Comparison of ENCODE assay signal across 1 cellular context in genomic region chr11:15750535-15751297, GRCh38.
A peak's percentile ranks its signal among the peaks of the same experiment; 100 is the strongest.
TF ChIP-seq lines count a peak whose summit lies in the region.

No MANE protein-coding gene starts in this region.

TF ChIP-seq in HEK293, 187 proteins besides CTCF, POLR2A, EP300 and RAD21 (continued from another document):
- TF ChIP-seq EGR2 (tag by site-specific recombination; IDR thresholded peaks at IDR 0.05; ENCODE audit: low read depth) (0 out of 2 replicates have a peak, but pooled peaks have one; percentile 9), ZBTB48 (tag by site-specific recombination; IDR thresholded peaks at IDR 0.05) (peak; percentile 36; the same call in 1 of the 2 replicates), ZBTB21 (tag by site-specific recombination; IDR thresholded peaks at IDR 0.05) (peak; percentile 68), ZBTB8A (tag by site-specific recombination; IDR thresholded peaks at IDR 0.05) (peak; percentile 43), SCRT2 (tag by site-specific recombination; IDR thresholded peaks at IDR 0.05) (peak; percentile 96), ZNF580 (tag by site-specific recombination; IDR thresholded peaks at IDR 0.05) (no peak), GLIS1 (tag by site-specific recombination; IDR thresholded peaks at IDR 0.05) (0 out of 2 replicates have a peak, but pooled peaks have one; percentile 37), ZFHX2 (tag by site-specific recombination; conservative IDR thresholded peaks at IDR 0.05) (0 out of 2 replicates have a peak, but pooled peaks have one; percentile 18), IKZF3 (tag by site-specific recombination; IDR thresholded peaks at IDR 0.05) (peak; percentile 97), ZNF133 (tag by site-specific recombination; IDR thresholded peaks at IDR 0.05) (no peak), KLF16 (tag by site-specific recombination; IDR thresholded peaks at IDR 0.05) (peak; percentile 61; the same call in 1 of the 2 replicates), ZSCAN30 (tag by site-specific recombination; IDR thresholded peaks at IDR 0.05) (0 out of 2 replicates have a peak, but pooled peaks have one; percentile 32), ZNF138 (tag by site-specific recombination; IDR thresholded peaks at IDR 0.05; ENCODE audit: borderline replicate concordance) (no peak), ZNF561 (tag by site-specific recombination; IDR thresholded peaks at IDR 0.05; ENCODE audit: borderline replicate concordance) (0 out of 2 replicates have a peak, but pooled peaks have one; percentile 19), SP7 (tag by site-specific recombination; IDR thresholded peaks at IDR 0.05) (peak; percentile 98), ZNF677 (tag by site-specific recombination; IDR thresholded peaks at IDR 0.05) (no peak), GLIS2 (tag by site-specific recombination; IDR thresholded peaks at IDR 0.05) (no peak), ZNF639 (tag by site-specific recombination; IDR thresholded peaks at IDR 0.05) (no peak)
- TF ChIP-seq, protein P1, sequence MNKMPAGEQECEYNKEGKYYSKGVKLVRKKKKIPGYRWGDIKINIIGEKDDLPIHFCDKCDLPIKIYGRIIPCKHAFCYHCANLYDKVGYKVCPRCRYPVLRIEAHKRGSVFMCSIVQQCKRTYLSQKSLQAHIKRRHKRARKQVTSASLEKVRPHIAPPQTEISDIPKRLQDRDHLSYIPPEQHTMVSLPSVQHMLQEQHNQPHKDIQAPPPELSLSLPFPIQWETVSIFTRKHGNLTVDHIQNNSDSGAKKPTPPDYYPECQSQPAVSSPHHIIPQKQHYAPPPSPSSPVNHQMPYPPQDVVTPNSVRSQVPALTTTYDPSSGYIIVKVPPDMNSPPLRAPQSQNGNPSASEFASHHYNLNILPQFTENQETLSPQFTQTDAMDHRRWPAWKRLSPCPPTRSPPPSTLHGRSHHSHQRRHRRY (tag by site-specific recombination; IDR thresholded peaks at IDR 0.05): no peak
- TF ChIP-seq, protein P2, sequence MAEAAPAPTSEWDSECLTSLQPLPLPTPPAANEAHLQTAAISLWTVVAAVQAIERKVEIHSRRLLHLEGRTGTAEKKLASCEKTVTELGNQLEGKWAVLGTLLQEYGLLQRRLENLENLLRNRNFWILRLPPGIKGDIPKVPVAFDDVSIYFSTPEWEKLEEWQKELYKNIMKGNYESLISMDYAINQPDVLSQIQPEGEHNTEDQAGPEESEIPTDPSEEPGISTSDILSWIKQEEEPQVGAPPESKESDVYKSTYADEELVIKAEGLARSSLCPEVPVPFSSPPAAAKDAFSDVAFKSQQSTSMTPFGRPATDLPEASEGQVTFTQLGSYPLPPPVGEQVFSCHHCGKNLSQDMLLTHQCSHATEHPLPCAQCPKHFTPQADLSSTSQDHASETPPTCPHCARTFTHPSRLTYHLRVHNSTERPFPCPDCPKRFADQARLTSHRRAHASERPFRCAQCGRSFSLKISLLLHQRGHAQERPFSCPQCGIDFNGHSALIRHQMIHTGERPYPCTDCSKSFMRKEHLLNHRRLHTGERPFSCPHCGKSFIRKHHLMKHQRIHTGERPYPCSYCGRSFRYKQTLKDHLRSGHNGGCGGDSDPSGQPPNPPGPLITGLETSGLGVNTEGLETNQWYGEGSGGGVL (tag by site-specific recombination; IDR thresholded peaks at IDR 0.05): peak; percentile 53
